In genomic region chr17:1073963-1074331, GRCh38 we compare ENCODE assay signal across 6 cellular contexts.
DNase-seq lines count a peak whose midpoint lies in the region; ATAC-seq, FAIRE-seq and TF ChIP-seq lines count a peak whose summit lies in the region.
"Not testable (repeated sequence)": the region's sequence is repeated elsewhere in the genome, so short reads cannot be mapped to it uniquely, and the experiment has no call there.

No MANE protein-coding gene starts in this region.

- not testable (repeated sequence) for TF ChIP-seq CTCF in spleen (IDR thresholded peaks at IDR 0.05 in 8 of 11, conservative IDR thresholded peaks at IDR 0.05 in 3 of 11)

- not testable (repeated sequence) for H3K4me3 Mint-ChIP-seq in effector memory CD8-positive, alpha-beta T cell

- not testable (repeated sequence) for H3K4me3 ChIP-seq in right cardiac atrium (ENCODE audit: low read length); mucosa of rectum (ENCODE audit: low read length in 2 of 2); spleen

- H3K9ac ChIP-seq in mucosa of rectum (ENCODE audit: low read depth in 1 of 2, low read length in 2 of 2), result peak overlapping the region in 1 of 2 donors; percentile 16

- not testable (repeated sequence) for DNase-seq in HTR-8/SVneo (ENCODE audit: insufficient read length, low spot score); activated naive CD4-positive, alpha-beta T cell treated with anti-CD3 and anti-CD28 coated beads, Interleukin-2, amount 50 U/mL, for 72 hours (ENCODE audit: low spot score in 2 of 2); effector memory CD8-positive, alpha-beta T cell
- peak in 2 of 3 donors; percentile 6 to 28 for DNase-seq in right cardiac atrium
- peak; percentile 24 for DNase-seq in spleen

- not testable (repeated sequence) for H3K4me1 ChIP-seq in right cardiac atrium (ENCODE audit: control insufficient read depth, insufficient read depth, low read length); spleen
- peaks cover 13% of the 10 kb centered on the region in 2 donors for H3K4me1 ChIP-seq in mucosa of rectum (ENCODE audit: control insufficient read depth in 2 of 2, insufficient read depth in 2 of 2, low read length in 2 of 2)

- H3K9me3 ChIP-seq in right cardiac atrium (ENCODE audit: control insufficient read depth, low read length); mucosa of rectum (ENCODE audit: control insufficient read depth in 2 of 2, low read length in 2 of 2); spleen: not testable (repeated sequence)

- WGBS in right cardiac atrium, result 95% methylated on average over 12 of the region's 12 CpGs
- WGBS in spleen, 5 donors, result 95 to 99% (median 95%) methylated on average over 10 to 12 of the region's 12 CpGs

- peak overlapping the region; percentile 62 to 74 for H3K27ac Mint-ChIP-seq in activated naive CD4-positive, alpha-beta T cell treated with anti-CD3 and anti-CD28 coated beads, Interleukin-2, amount 50 U/mL, for 72 hours
- H3K27ac Mint-ChIP-seq in effector memory CD8-positive, alpha-beta T cell, result peak overlapping the region; percentile 19 to 46

- peak; percentile 86 for FAIRE-seq in HTR-8/SVneo (lab: Jason Lieb, UNC)

- peaks cover 44 to 53% of the 10 kb centered on the region in 2 donors for H3K36me3 ChIP-seq in mucosa of rectum (ENCODE audit: control insufficient read depth in 2 of 2, insufficient read depth in 2 of 2, low read length in 2 of 2)
- peaks cover 0 to 100% (median 57%) of the 10 kb centered on the region in 6 donors for H3K36me3 ChIP-seq in spleen

- not testable (repeated sequence) for H3K36me3 Mint-ChIP-seq in activated naive CD4-positive, alpha-beta T cell treated with anti-CD3 and anti-CD28 coated beads, Interleukin-2, amount 50 U/mL, for 72 hours
- H3K36me3 Mint-ChIP-seq in effector memory CD8-positive, alpha-beta T cell (ENCODE audit: insufficient read depth), result peaks cover 34% of the 10 kb centered on the region

- not testable (repeated sequence) for ATAC-seq in activated naive CD4-positive, alpha-beta T cell treated with anti-CD3 and anti-CD28 coated beads, Interleukin-2, amount 50 U/mL, for 72 hours; effector memory CD8-positive, alpha-beta T cell (replicated peaks); right cardiac atrium

- H3K27me3 ChIP-seq in right cardiac atrium (ENCODE audit: control insufficient read depth, insufficient read depth); mucosa of rectum (ENCODE audit: control insufficient read depth in 2 of 2, insufficient read depth in 2 of 2, low read length in 2 of 2); spleen (replicated peaks in 1 of 7): not testable (repeated sequence)

- not testable (repeated sequence) for H3K27me3 Mint-ChIP-seq in effector memory CD8-positive, alpha-beta T cell

- intact Hi-C loops in right cardiac atrium (cut with DNase I); spleen (cut with DNase I; ENCODE audit: low total_unique reads): not testable (repeated sequence)

- H3K4me1 Mint-ChIP-seq in effector memory CD8-positive, alpha-beta T cell (ENCODE audit: low read depth in 2 of 2), result peaks cover 0 to 22% of the 10 kb centered on the region in 2 donors

- not testable (repeated sequence) for H3K9me3 Mint-ChIP-seq in activated naive CD4-positive, alpha-beta T cell treated with anti-CD3 and anti-CD28 coated beads, Interleukin-2, amount 50 U/mL, for 72 hours; effector memory CD8-positive, alpha-beta T cell

- TF ChIP-seq POLR2A in spleen (IDR thresholded peaks at IDR 0.05), result not testable (repeated sequence)

- not testable (repeated sequence) for H3K27ac ChIP-seq in right cardiac atrium (ENCODE audit: low read length); spleen
- peak overlapping the region; percentile 37 to 43 for H3K27ac ChIP-seq in mucosa of rectum (ENCODE audit: low read depth in 2 of 2, low read length in 2 of 2)
